ENCODE assay signal across 1 cellular context in the genomic region with DNA sequence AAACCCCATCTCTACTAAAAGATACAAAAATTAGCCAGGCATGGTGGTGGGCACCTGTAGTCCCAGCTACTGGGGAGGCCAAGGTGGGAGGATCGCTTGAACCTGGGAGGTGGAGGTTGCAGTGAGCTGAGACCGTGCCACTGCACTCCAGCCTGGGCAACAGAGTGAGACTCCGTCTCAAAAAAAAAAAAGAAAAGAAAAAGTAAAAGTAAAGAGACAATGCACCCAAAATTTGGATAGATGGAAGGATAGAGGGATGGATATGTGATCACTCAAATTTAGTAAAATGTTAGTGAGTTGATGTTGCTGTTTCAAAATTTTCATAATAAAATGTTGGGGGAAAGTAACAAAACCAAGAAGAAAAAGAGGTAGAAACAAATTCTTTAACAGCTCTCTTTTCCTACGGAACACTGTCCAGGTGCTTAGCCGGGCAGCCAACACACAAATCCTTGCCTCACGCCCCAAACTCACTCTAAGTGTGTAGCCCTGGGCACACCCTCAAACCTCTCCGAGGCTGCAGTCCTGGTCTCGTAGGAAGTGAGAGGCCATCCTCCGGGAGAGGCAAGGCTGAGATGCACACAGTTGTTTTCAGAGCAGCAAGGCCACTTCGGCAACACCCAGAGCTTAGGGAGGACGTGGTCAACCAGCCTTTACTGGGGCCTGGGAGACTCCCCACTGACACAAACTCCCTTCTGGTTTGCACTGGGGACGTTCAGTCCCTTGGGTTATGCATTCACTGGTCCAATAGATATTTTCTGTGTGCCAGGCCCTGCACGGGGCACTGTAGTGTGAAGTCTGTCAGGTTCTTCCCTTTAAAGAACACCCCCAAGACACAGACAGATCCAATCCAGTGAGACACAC.
A peak's percentile ranks its signal among the peaks of the same experiment; 100 is the strongest.
TF ChIP-seq lines count a peak whose summit lies in the region.

No MANE protein-coding gene starts in this region.

TF ChIP-seq in WTC11, 78 proteins besides CTCF, POLR2A, EP300 and RAD21:
- peak; percentile 19; the same call in 1 of the 2 replicates for TF ChIP-seq ZNF121 (CRISPR knock-in tag; IDR thresholded peaks at IDR 0.05)
- TF ChIP-seq GABPB1 (CRISPR knock-in tag; IDR thresholded peaks at IDR 0.05), result peak; percentile 17; the same call in 1 of the 2 replicates
